ENCODE assay signal across 8 cellular contexts in genomic region chr1:154608522-154609294, GRCh38. TPM values are rescaled to one million over a fixed set of nuclear protein-coding genes. Genes with fewer than 3 reads are reported as not detected.
DNase-seq lines count a peak whose midpoint lies in the region; ATAC-seq and TF ChIP-seq lines count a peak whose summit lies in the region.

No MANE protein-coding gene starts in this region.

- peak overlapping the region; percentile 89 for H3K4me3 ChIP-seq in AG10803 (ENCODE audit: low read length)
- H3K4me3 ChIP-seq in H7 (ENCODE audit: insufficient read depth, low read depth, low read length): peak overlapping the region; percentile 60
- H3K4me3 ChIP-seq in mononuclear cell (ENCODE audit: low read length): peak overlapping the region; percentile 86

- H3K27me3 ChIP-seq in H7 (ENCODE audit: control insufficient read depth, insufficient read depth, low read length) (no peaks in the 10 kb centered on the region), mononuclear cell (ENCODE audit: insufficient read depth, low read length) (no peaks in the 10 kb centered on the region)

- H3K36me3 ChIP-seq in H7 (replicated peaks; ENCODE audit: control insufficient read depth, insufficient read depth, low read length): peaks cover 2% of the 10 kb centered on the region

- TF ChIP-seq CTCF in AG10803 (conservative IDR thresholded peaks at IDR 0.05; ENCODE audit: low read length): no peak

- H3K27ac ChIP-seq in epithelial cell of prostate: peak overlapping the region; percentile 86

- no peaks in the 10 kb centered on the region for H3K9me3 ChIP-seq in mononuclear cell (ENCODE audit: low read depth, low read length)

- no peak for ATAC-seq in HG02798 (IDR thresholded peaks at IDR 0.05; ENCODE audit: poor library complexity, unreplicated experiment)

- peak; percentile 55 for DNase-seq in AG10803 (ENCODE audit: low read depth)
- peak; percentile 83 for DNase-seq in H7
- DNase-seq in NCI-H526 treated with DMSO at 0.1 percent for 48 hours (lab: John Stamatoyannopoulos, UW): peak; percentile 81
- DNase-seq in activated T-cell treated with anti-CD3 and anti-CD28 coated beads for 24 hours (ENCODE audit: low read depth): peak; percentile 20
- DNase-seq in epithelial cell of prostate (ENCODE audit: low read depth, low spot score): no peak
- peak; percentile 25 for DNase-seq in stromal cell of bone marrow (ENCODE audit: low read depth)

- H3K4me1 ChIP-seq in mononuclear cell (ENCODE audit: insufficient read depth, low read length): peaks cover 63% of the 10 kb centered on the region

RNA-seq across cellular contexts. Expression of gene ADAR, which starts 0.7 kb away (rescaled TPM):
- total RNA-seq in H7 (2014; rRNA removed; shearing (Covaris generic)): 196 and 238 TPM in 2 replicates
- 169 TPM for total RNA-seq in mononuclear cell

RNA-seq across cellular contexts. Expression of gene CHRNB2, which starts 41.1 kb away (rescaled TPM):
- total RNA-seq in H7 (2014; rRNA removed; shearing (Covaris generic)): 0.30 and 0.83 TPM in 2 replicates
- not detected for total RNA-seq in mononuclear cell

RNA-seq across cellular contexts. Expression of gene UBE2Q1, which starts 50.2 kb away (rescaled TPM):
- total RNA-seq in H7 (2014; rRNA removed; shearing (Covaris generic)): 53.4 and 64.8 TPM in 2 replicates
- 30.7 TPM for total RNA-seq in mononuclear cell
